22 cellular contexts compared by ENCODE assay signal in the genomic region with DNA sequence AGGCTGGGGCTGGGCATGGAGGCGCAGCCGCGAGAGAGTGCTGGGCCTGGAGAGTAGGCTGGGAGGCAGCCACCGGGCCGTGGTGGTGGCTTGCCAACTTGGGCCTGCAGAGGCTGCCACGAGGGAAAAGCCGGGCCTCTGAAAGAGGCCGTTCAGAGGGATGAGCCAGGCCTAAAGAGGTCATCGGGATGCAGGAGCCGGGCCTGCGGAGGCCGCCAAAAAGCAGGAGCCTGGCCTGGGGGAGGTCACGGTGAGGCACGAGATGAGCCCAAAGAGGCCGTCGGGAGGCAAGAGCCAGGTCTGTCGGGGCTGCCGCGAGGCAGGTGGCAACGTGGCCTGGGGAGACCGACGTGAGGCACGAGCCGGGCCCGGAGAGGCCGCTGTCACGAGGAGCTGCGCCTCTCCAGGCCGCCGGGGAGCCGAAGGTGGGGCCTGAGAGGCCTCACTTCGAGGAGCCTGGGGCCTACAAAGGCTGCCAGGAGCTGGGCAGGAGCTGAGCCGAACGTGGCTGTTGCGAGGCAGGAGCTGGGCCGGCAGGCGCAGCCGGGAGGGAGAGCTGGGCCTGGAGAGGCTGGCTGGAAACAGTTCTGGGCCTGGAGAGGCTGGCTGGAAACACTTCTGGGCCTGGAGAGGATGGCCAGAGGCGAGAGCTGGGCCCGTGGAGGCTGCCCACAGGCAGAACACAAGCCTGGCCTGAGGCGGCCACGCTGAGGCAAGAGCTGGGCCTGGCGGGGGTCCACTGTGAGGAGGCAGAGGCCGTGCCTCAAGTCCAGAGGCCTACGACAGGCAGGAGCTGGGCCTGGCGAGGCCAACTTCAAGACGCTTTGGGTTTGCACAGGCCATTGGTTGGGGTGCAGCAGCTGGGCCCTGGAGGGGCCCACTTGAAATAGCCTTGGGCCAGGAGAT.
"Had no signal": no experiment of that assay in that cellular context is flagged by ENCODE, and none has a peak within 500 bp of the region (broad histone marks: within the 10 kb centered on the region; RNA-seq: fewer than 3 reads in every experiment).

No MANE protein-coding gene starts in this region.

- H3K36me3 Mint-ChIP-seq: natural killer cell treated with Interleukin-12 subunit alpha and Interleukin-12 subunit beta and Interleukin-15 and Interleukin-18, amount 100 ng/mL, for 72 hours; type B pancreatic cell had no signal

- DNase-seq: activated CD4-positive, alpha-beta T cell treated with anti-CD3 and anti-CD28 coated beads, Interleukin-2, amount 10 ng/mL, durations not matched to agents 7 days and 5 days; activated CD8-positive, alpha-beta memory T cell treated with anti-CD3 and anti-CD28 coated beads for 24 hours; activated CD8-positive, alpha-beta memory T cell treated with anti-CD3 and anti-CD28 coated beads, Interleukin-2, amount 50 U/mL, for 48 hours; activated effector memory CD4-positive, alpha-beta T cell treated with anti-CD3 and anti-CD28 coated beads, Interleukin-2, amount 50 U/mL, for 16 hours; activated naive CD4-positive, alpha-beta T cell treated with anti-CD3 and anti-CD28 coated beads, Interleukin-2, amount 50 U/mL, for 16 hours; activated T-cell treated with anti-CD3 and anti-CD28 coated beads, Interleukin-2, amount 50 U/mL, for 72 hours; aorta; brain microvascular endothelial cell; central memory CD4-positive, alpha-beta T cell; erythroblast; heart left ventricle; left cardiac atrium; occipital lobe; stimulated activated CD4-positive, alpha-beta T cell treated with anti-CD3 and anti-CD28 coated beads, Interleukin-4, amount 100 ng/mL, for 1 hour; stimulated activated naive CD8-positive, alpha-beta T cell treated with anti-CD3 and anti-CD28 coated beads, Interleukin-15, amount 100 ng/mL, for 72 hours had no signal

- H3K27me3 Mint-ChIP-seq: natural killer cell treated with Interleukin-12 subunit alpha and Interleukin-12 subunit beta and Interleukin-15 and Interleukin-18, amount 100 ng/mL, for 72 hours; progenitor cell of endocrine pancreas; stimulated activated naive CD8-positive, alpha-beta T cell treated with anti-CD3 and anti-CD28 coated beads, Interleukin-15, amount 100 ng/mL, for 72 hours; type B pancreatic cell had no signal

- H3K27ac Mint-ChIP-seq: activated CD4-positive, alpha-beta T cell treated with anti-CD3 and anti-CD28 coated beads, Interleukin-2, amount 10 ng/mL, durations not matched to agents 7 days and 5 days; activated T-cell treated with anti-CD3 and anti-CD28 coated beads, Interleukin-2, amount 50 U/mL, for 72 hours; natural killer cell treated with Interleukin-12 subunit alpha and Interleukin-12 subunit beta and Interleukin-15 and Interleukin-18, amount 100 ng/mL, for 72 hours; progenitor cell of endocrine pancreas; T-helper 1 cell treated with Interleukin-12 subunit alpha and Interleukin-12 subunit beta and Interleukin-4 antibody, amounts not matched to agents 30 μg/mL and 1 μg/mL, for 36 hours; type B pancreatic cell had no signal

- H3K27ac ChIP-seq: brain microvascular endothelial cell, gastrocnemius medialis had no signal

- ATAC-seq: activated CD4-positive, CD25-positive, alpha-beta regulatory T cell treated with anti-CD3 and anti-CD28 coated beads, Interleukin-2, amount 50 U/mL, for 24 hours; activated T-cell treated with anti-CD3 and anti-CD28 coated beads, Interleukin-2, amount 50 U/mL, for 72 hours; gastrocnemius medialis; heart left ventricle; natural killer cell treated with Interleukin-12 subunit alpha and Interleukin-12 subunit beta and Interleukin-15 and Interleukin-18, amount 100 ng/mL, for 72 hours; stimulated activated naive CD8-positive, alpha-beta T cell treated with anti-CD3 and anti-CD28 coated beads, Interleukin-15, amount 100 ng/mL, for 72 hours had no signal

- H3K4me2 ChIP-seq: smooth muscle cell had no signal

- H3K9me3 ChIP-seq: gastrocnemius medialis had no signal

- H3K4me3 Mint-ChIP-seq: activated CD4-positive, alpha-beta T cell treated with anti-CD3 and anti-CD28 coated beads, Interleukin-2, amount 10 ng/mL, durations not matched to agents 7 days and 5 days; activated T-cell treated with anti-CD3 and anti-CD28 coated beads, Interleukin-2, amount 50 U/mL, for 72 hours; natural killer cell treated with Interleukin-12 subunit alpha and Interleukin-12 subunit beta and Interleukin-15 and Interleukin-18, amount 100 ng/mL, for 72 hours; stimulated activated naive CD8-positive, alpha-beta T cell treated with anti-CD3 and anti-CD28 coated beads, Interleukin-15, amount 100 ng/mL, for 72 hours; T-helper 1 cell treated with Interleukin-12 subunit alpha and Interleukin-12 subunit beta and Interleukin-4 antibody, amounts not matched to agents 30 μg/mL and 1 μg/mL, for 36 hours; type B pancreatic cell had no signal

- H3K9me3 Mint-ChIP-seq: activated CD4-positive, alpha-beta T cell treated with anti-CD3 and anti-CD28 coated beads, Interleukin-2, amount 10 ng/mL, durations not matched to agents 7 days and 5 days; natural killer cell treated with Interleukin-12 subunit alpha and Interleukin-12 subunit beta and Interleukin-15 and Interleukin-18, amount 100 ng/mL, for 72 hours; stimulated activated naive CD8-positive, alpha-beta T cell treated with anti-CD3 and anti-CD28 coated beads, Interleukin-15, amount 100 ng/mL, for 72 hours; T-helper 1 cell treated with Interleukin-12 subunit alpha and Interleukin-12 subunit beta and Interleukin-4 antibody, amounts not matched to agents 30 μg/mL and 1 μg/mL, for 36 hours; type B pancreatic cell had no signal

- H3K27me3 ChIP-seq: brain microvascular endothelial cell, gastrocnemius medialis, heart left ventricle had no signal

- H3K4me3 ChIP-seq: gastrocnemius medialis, heart left ventricle, smooth muscle cell had no signal

- H3K36me3 ChIP-seq: brain microvascular endothelial cell had no signal
